Comparison of ENCODE assay signal across 8 cellular contexts in the genomic region with DNA sequence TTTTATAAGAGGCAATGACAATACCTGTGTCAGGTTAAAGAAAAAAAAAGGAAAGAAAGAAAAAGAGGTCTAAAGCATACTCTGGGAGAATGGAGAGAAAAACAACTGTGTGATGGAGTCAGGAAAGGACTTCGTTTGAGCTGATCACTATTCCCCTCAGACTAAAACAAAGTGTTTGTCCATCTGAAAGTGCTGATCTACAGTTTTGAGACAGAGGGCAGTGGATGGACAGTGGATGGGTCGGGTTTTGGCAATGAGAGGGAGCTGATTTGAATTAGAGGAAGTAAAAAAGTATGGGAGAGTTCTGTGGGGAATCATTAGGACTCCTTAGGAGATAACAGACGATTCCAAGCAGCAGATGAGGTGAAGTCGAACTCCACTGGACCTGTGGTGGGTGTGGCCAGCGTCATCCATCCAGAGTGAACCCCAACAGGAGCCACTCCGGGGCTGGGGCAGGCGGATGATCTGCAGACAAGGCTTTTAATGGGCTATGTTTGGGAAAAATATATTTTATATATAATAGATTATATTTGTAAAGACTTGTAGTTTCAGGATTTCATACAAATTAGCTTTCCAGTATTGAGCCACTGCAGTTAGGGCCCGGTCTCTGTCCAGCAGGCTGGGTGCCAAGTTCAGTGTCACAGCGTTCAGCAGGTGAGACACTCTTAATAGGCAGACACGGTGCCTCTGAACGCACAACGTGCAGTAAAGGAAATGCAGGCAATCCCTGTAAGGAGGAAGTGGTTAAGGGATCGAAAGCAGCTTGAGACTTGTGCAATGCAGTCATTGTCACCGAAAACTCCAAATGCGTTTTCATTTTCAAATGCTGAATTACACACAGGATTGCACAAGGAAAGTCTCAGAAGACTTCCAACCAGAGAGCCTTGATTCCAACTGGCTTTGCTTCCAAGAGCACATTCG.
DNase-seq lines count a peak whose midpoint lies in the region; ATAC-seq lines count a peak whose summit lies in the region.

No MANE protein-coding gene starts in this region.

- peak; percentile 3 for DNase-seq in NCI-H748 (lab: John Stamatoyannopoulos, UW; ENCODE audit: unreplicated experiment)
- DNase-seq in NCI-H748 treated with DMSO at 0.1 percent for 48 hours (lab: John Stamatoyannopoulos, UW) = no peak
- DNase-seq in NAMALWA (ENCODE audit: low spot score) = peak; percentile 69
- DNase-seq in activated CD8-positive, alpha-beta memory T cell treated with anti-CD3 and anti-CD28 coated beads for 24 hours = peak; percentile 64
- DNase-seq in globus pallidus (ENCODE audit: low spot score) = peak; percentile 27
- peak; percentile 15 to 28 for DNase-seq in stimulated activated CD4-positive, alpha-beta T cell treated with anti-CD3 and anti-CD28 coated beads, Interleukin-4, amount 100 ng/mL, for 4 hours
- DNase-seq in iPS-NIHi7 (ENCODE audit: extremely low spot score) = no peak

- ATAC-seq in HG02642 (IDR thresholded peaks at IDR 0.05; ENCODE audit: poor library complexity, unreplicated experiment) = peak; percentile 100

Comparison
In these comparisons a context has a peak if more than half of its experiments do, and no peak if none do; other contexts are left out.
1. DNase-seq: peak in NCI-H748 (single experiment), NAMALWA (single experiment), activated CD8-positive, alpha-beta memory T cell treated with anti-CD3 and anti-CD28 coated beads for 24 hours (single experiment), globus pallidus (single experiment) and stimulated activated CD4-positive, alpha-beta T cell treated with anti-CD3 and anti-CD28 coated beads, Interleukin-4, amount 100 ng/mL, for 4 hours (2 of 2); none in NCI-H748 treated with DMSO at 0.1 percent for 48 hours (single experiment) and iPS-NIHi7 (single experiment).